Comparison of ENCODE assay signal across 21 cellular contexts in the genomic region with DNA sequence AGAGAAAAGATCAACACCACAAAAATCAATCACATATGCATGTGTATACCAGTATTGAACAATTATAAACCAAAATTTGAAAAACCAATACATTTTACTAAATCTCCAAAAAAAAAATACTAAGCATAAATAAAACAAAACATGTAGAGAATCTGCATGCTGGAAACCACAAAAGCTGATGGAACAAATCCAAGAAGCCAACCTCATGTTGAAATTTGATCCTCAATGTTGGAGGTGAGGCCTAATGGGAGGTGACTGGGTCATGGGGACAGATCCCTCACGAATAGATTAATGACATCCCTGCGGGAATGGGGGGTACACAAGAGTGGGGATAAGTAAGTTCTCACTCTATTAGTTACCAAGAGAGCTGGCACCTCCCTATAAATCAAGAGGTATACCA.
"Had no signal": no experiment of that assay in that cellular context is flagged by ENCODE, and none has a peak within 500 bp of the region (broad histone marks: within the 10 kb centered on the region; RNA-seq: fewer than 3 reads in every experiment).

No MANE protein-coding gene starts in this region.

- DNase-seq: activated B cell treated with CpG ODN at 0.5 μM for 24 hours; activated CD4-positive, alpha-beta memory T cell treated with anti-CD3 and anti-CD28 coated beads for 36 hours; activated CD4-positive, alpha-beta T cell treated with anti-CD3 and anti-CD28 coated beads for 1 hour; activated CD4-positive, alpha-beta T cell treated with anti-CD3 and anti-CD28 coated beads, Interleukin-2, amount 10 ng/mL, durations not matched to agents 24 days and 14 days; activated naive CD4-positive, alpha-beta T cell treated with anti-CD3 and anti-CD28 coated beads, Interleukin-2, amount 50 U/mL, for 16 hours; activated naive CD8-positive, alpha-beta T cell treated with anti-CD3 and anti-CD28 coated beads, Interleukin-2, amount 10 ng/mL, durations not matched to agents 7 days and 5 days; aorta; cerebellar nuclear complex; colonic mucosa; MM.1S; NCI-H1105; NCI-H1436; NCI-H1694 treated with DMSO at 0.1 percent for 48 hours; NCI-H2081; NCI-H510A treated with DMSO at 0.1 percent for 48 hours; NCI-H69; PC-9; SIG-M5; T-cell; T-helper 2 cell; T1000 had no signal

- H3K4me3 ChIP-seq: colonic mucosa, PC-9 had no signal
